ENCODE assay signal across 13 cellular contexts in genomic region chr16:56301391-56301850, GRCh38.
DNase-seq lines count a peak whose midpoint lies in the region; ATAC-seq and FAIRE-seq lines count a peak whose summit lies in the region.
"Had no signal": no experiment of that assay in that cellular context is flagged by ENCODE, and none has a peak within 500 bp of the region (broad histone marks: within the 10 kb centered on the region; RNA-seq: fewer than 3 reads in every experiment).

No MANE protein-coding gene starts in this region.

- DNase-seq in DMS79 (lab: John Stamatoyannopoulos, UW) (peak; percentile 40), OCI-M1 (lab: John Stamatoyannopoulos, UW) (peak; percentile 39), nucleus accumbens (lab: John Stamatoyannopoulos, UW) (peak in 31 of 56 donors; percentile 27 to 84 (median 50)), NOMO-1 treated with dmso at 0.1 percent for 144 hours (lab: John Stamatoyannopoulos, UW; ENCODE audit: unreplicated experiment) (no peak), GM19240 (ENCODE audit: insufficient read length, low spot score) (no peak)
- DNase-seq in T-helper 2 cell treated with Interferon-gamma antibody and Interleukin-4, amounts not matched to agents 5 μg/mL and 100 μg/mL, for 36 hours (ENCODE audit: low spot score) = no peak
- DNase-seq: activated CD8-positive, alpha-beta memory T cell treated with anti-CD3 and anti-CD28 coated beads, Interleukin-2, amount 50 U/mL, for 48 hours; NCI-H1417 treated with DMSO at 0.1 percent for 48 hours; Peyer's patch; tibial artery had no signal

- H3K36me3 Mint-ChIP-seq in T-helper 2 cell treated with Interferon-gamma antibody and Interleukin-4, amounts not matched to agents 5 μg/mL and 100 μg/mL, for 36 hours (ENCODE audit: low read depth) = no peaks in the 10 kb centered on the region

- peak; percentile 18 for FAIRE-seq in endometrium (lab: Jason Lieb, UNC)
- FAIRE-seq: GM12891 had no signal

- no peaks in the 10 kb centered on the region for H3K9me3 Mint-ChIP-seq in T-helper 2 cell treated with Interferon-gamma antibody and Interleukin-4, amounts not matched to agents 5 μg/mL and 100 μg/mL, for 36 hours

- no peak overlapping the region for H3K27ac Mint-ChIP-seq in T-helper 2 cell treated with Interferon-gamma antibody and Interleukin-4, amounts not matched to agents 5 μg/mL and 100 μg/mL, for 36 hours

- H3K4me1 Mint-ChIP-seq in T-helper 2 cell treated with Interferon-gamma antibody and Interleukin-4, amounts not matched to agents 5 μg/mL and 100 μg/mL, for 36 hours (ENCODE audit: low read depth) = no peaks in the 10 kb centered on the region

- H3K4me3 Mint-ChIP-seq in T-helper 2 cell treated with Interferon-gamma antibody and Interleukin-4, amounts not matched to agents 5 μg/mL and 100 μg/mL, for 36 hours = no peak overlapping the region

- peaks cover 2% of the 10 kb centered on the region for H3K27me3 Mint-ChIP-seq in T-helper 2 cell treated with Interferon-gamma antibody and Interleukin-4, amounts not matched to agents 5 μg/mL and 100 μg/mL, for 36 hours (ENCODE audit: low read depth)

- ATAC-seq in HG03469 (IDR thresholded peaks at IDR 0.05; ENCODE audit: unreplicated experiment) = no peak

Comparison
In these comparisons a context has a peak if more than half of its experiments do, and no peak if none do; other contexts are left out.
1. DNase-seq: peak in DMS79 (single experiment), OCI-M1 (single experiment) and nucleus accumbens (31 of 56); none in T-helper 2 cell treated with Interferon-gamma antibody and Interleukin-4, amounts not matched to agents 5 μg/mL and 100 μg/mL, for 36 hours (single experiment), NOMO-1 treated with dmso at 0.1 percent for 144 hours (single experiment) and GM19240 (single experiment).